7 cellular contexts compared by ENCODE assay signal in genomic region chr12:89351489-89352241, GRCh38. TPM values are rescaled to one million over a fixed set of nuclear protein-coding genes. Genes with fewer than 3 reads are reported as not detected.
DNase-seq lines count a peak whose midpoint lies in the region; ATAC-seq and TF ChIP-seq lines count a peak whose summit lies in the region.

No MANE protein-coding gene starts in this region.

- TSS peak; percentile 67 for BruUV-seq in MCF 10A (replicated peaks; lab: Mats Ljungman, UMichigan)

- peaks cover 50% of the 10 kb centered on the region for H3K4me1 Mint-ChIP-seq in MCF 10A (ENCODE audit: insufficient read depth, unreplicated experiment)

- peak overlapping the region; percentile 82 for H3K4me3 Mint-ChIP-seq in MCF 10A (ENCODE audit: unreplicated experiment)

- H3K27ac Mint-ChIP-seq in MCF 10A (ENCODE audit: low read depth, unreplicated experiment), result peak overlapping the region; percentile 96

- no peak for TF ChIP-seq CTCF in MCF 10A (IDR thresholded peaks at IDR 0.05; ENCODE audit: unreplicated experiment)

- intact Hi-C loops in MCF 10A (cut with micrococcal nuclease), result loop anchor here (1.0 to 2.0 kb wide), 7 partner anchors 23 to 332 kb away; partner anchors contain the start of gene GALNT4

- CTCF ChIA-PET in MCF 10A (lab: Yijun Ruan, JAX), result interaction anchor here (0.6 to 2.4 kb wide), 20 partner anchors 24 to 644 kb away, joined by 3 to 14 read pairs (median 4); partner anchors contain the start of gene GALNT4

- H3K27me3 Mint-ChIP-seq in MCF 10A (ENCODE audit: insufficient read depth, unreplicated experiment), result no peaks in the 10 kb centered on the region

- peaks cover 56% of the 10 kb centered on the region for H3K36me3 Mint-ChIP-seq in MCF 10A (ENCODE audit: insufficient read depth, unreplicated experiment)

- ATAC-seq in GM18868 (IDR thresholded peaks at IDR 0.05; ENCODE audit: unreplicated experiment) (peak; percentile 14), HG03097 (IDR thresholded peaks at IDR 0.05; ENCODE audit: low FRiP score, unreplicated experiment) (peak; percentile 14)

- no peaks in the 10 kb centered on the region for H3K9me3 Mint-ChIP-seq in MCF 10A (ENCODE audit: unreplicated experiment)

- POLR2A ChIA-PET in MCF 10A (lab: Yijun Ruan, JAX), result interaction anchor here (0.5 to 10.0 kb wide), 52 partner anchors 10 to 1261 kb away, joined by 3 to 155 read pairs (median 5); partner anchors contain the start of genes CEP290, POC1B and TMTC3

- DNase-seq in T-helper 2 cell (peak in 4 of 5 experiments; percentile 12 to 69 (median 28)), MCF 10A (ENCODE audit: unreplicated experiment) (no peak), kidney tubule cell (ENCODE audit: low spot score) (peak; percentile 63), NCI-H2171 (lab: John Stamatoyannopoulos, UW) (no peak)
- peak; percentile 37 for DNase-seq in stimulated activated CD4-positive, alpha-beta T cell treated with anti-CD3 and anti-CD28 coated beads, Interleukin-4, amount 100 ng/mL, for 24 hours

RNA-seq across cellular contexts. Expression of gene DUSP6, which starts 0.6 kb away (rescaled TPM):
- total RNA-seq in MCF 10A (2022), result 99.9 and 149 TPM in 2 replicates

Comparison
In these comparisons a context has a peak if more than half of its experiments do, and no peak if none do; other contexts are left out.
1. DNase-seq: peak in T-helper 2 cell (4 of 5), kidney tubule cell (single experiment) and stimulated activated CD4-positive, alpha-beta T cell treated with anti-CD3 and anti-CD28 coated beads, Interleukin-4, amount 100 ng/mL, for 24 hours (single experiment); none in MCF 10A (single experiment) and NCI-H2171 (single experiment).